Comparison of ENCODE assay signal across 1 cellular context in genomic region chrX:153725832-153726285, GRCh38.
TF ChIP-seq lines count a peak whose summit lies in the region.

No MANE protein-coding gene starts in this region.

TF ChIP-seq in IMR-90, 13 proteins besides CTCF, POLR2A, EP300 and RAD21:
- TF ChIP-seq ELK1 (IDR thresholded peaks at IDR 0.05; ENCODE audit: borderline replicate concordance, low read depth, low read length): no peak
- TF ChIP-seq MXI1 (IDR thresholded peaks at IDR 0.05; ENCODE audit: borderline replicate concordance, low read depth, low read length): no peak
- no peak for TF ChIP-seq MAFK (IDR thresholded peaks at IDR 0.05; ENCODE audit: low read depth, low read length)
- TF ChIP-seq FOS (IDR thresholded peaks at IDR 0.05; ENCODE audit: low read depth, low read length): no peak
- TF ChIP-seq CHD1 (IDR thresholded peaks at IDR 0.05; ENCODE audit: low read depth, low read length): no peak
- no peak for TF ChIP-seq SMC3 (IDR thresholded peaks at IDR 0.05; ENCODE audit: low read depth, low read length)
- no peak for TF ChIP-seq NFE2L2 (IDR thresholded peaks at IDR 0.05; ENCODE audit: low read depth, low read length)
- TF ChIP-seq MAZ (IDR thresholded peaks at IDR 0.05; ENCODE audit: borderline replicate concordance, low read depth, low read length): no peak
- TF ChIP-seq BHLHE40 (IDR thresholded peaks at IDR 0.05; ENCODE audit: low read depth, low read length): no peak
